Comparison of ENCODE assay signal across 11 cellular contexts in genomic region chr16:49183911-49184310, GRCh38.
DNase-seq lines count a peak whose midpoint lies in the region; ATAC-seq and TF ChIP-seq lines count a peak whose summit lies in the region.
"Had no signal": no experiment of that assay in that cellular context is flagged by ENCODE, and none has a peak within 500 bp of the region (broad histone marks: within the 10 kb centered on the region; RNA-seq: fewer than 3 reads in every experiment).

No MANE protein-coding gene starts in this region.

- no peaks in the 10 kb centered on the region for H3K4me1 ChIP-seq in A673 (ENCODE audit: insufficient read depth, low read length, poor library complexity, severe bottlenecking)

- H3K27me3 ChIP-seq in A673 (replicated peaks; ENCODE audit: insufficient read depth, low read depth, low read length, poor library complexity) = no peaks in the 10 kb centered on the region

- no peaks in the 10 kb centered on the region for H3K36me3 ChIP-seq in A673 (ENCODE audit: insufficient read depth, low read length, poor library complexity, severe bottlenecking)

- H3K9me3 ChIP-seq in A673 (ENCODE audit: low read depth, low read length, poor library complexity, severe bottlenecking) = no peaks in the 10 kb centered on the region

- intact Hi-C loops in A673 (cut with micrococcal nuclease; ENCODE audit: unreplicated experiment) = loop anchor here (10.0 kb wide), 1 partner anchor 499 kb away; no protein-coding TSS in a partner anchor
- intact Hi-C loops in sciatic nerve (cut with DNase I) = no loop called here

- no TSS peak for BruUV-seq in A673 (replicated peaks; lab: Mats Ljungman, UMichigan)

- POLR2A ChIA-PET in A673 (lab: Charles Lee; ENCODE audit: low non-redundant PET) = no interaction called here

- no peak overlapping the region for H3K27ac ChIP-seq in A673 (ENCODE audit: low read depth, low read length, poor library complexity, severe bottlenecking)

- ATAC-seq in HG03378 (IDR thresholded peaks at IDR 0.05; ENCODE audit: unreplicated experiment) = no peak
- no peak for ATAC-seq in sciatic nerve
- ATAC-seq in GM19395 (IDR thresholded peaks at IDR 0.05; ENCODE audit: unreplicated experiment) = no peak
- ATAC-seq: esophagus mucosa had no signal

- TF ChIP-seq CTCF in A673 (conservative IDR thresholded peaks at IDR 0.05; ENCODE audit: low read depth, low read length) (peak; percentile 50), GM10266 (IDR thresholded peaks at IDR 0.05; ENCODE audit: control insufficient read depth, insufficient read depth, low read depth, missing control alignments) (peak; percentile 25)

- DNase-seq in A673 (ENCODE audit: low spot score) (peak; percentile 7), GM10266 (ENCODE audit: extremely low spot score) (no peak), NCI-H1694 treated with DMSO at 0.1 percent for 48 hours (lab: John Stamatoyannopoulos, UW) (peak; percentile 36), ecto neural progenitor cell (ENCODE audit: low spot score) (peak; percentile 61), NOMO-1 treated with dmso at 0.1 percent for 144 hours (lab: John Stamatoyannopoulos, UW; ENCODE audit: unreplicated experiment) (no peak), sciatic nerve (ENCODE audit: low spot score) (no peak)
- DNase-seq: HFFc6, naive B cell had no signal

- CTCF ChIA-PET in A673 (lab: Charles Lee) = no interaction called here

- H3K4me3 ChIP-seq in A673 (ENCODE audit: low read depth, low read length, poor library complexity, severe bottlenecking) = no peak overlapping the region

Comparison
In these comparisons a context has a peak if more than half of its experiments do, and no peak if none do; other contexts are left out.
1. DNase-seq: peak in A673 (single experiment), NCI-H1694 treated with DMSO at 0.1 percent for 48 hours (single experiment) and ecto neural progenitor cell (single experiment); none in GM10266 (single experiment), NOMO-1 treated with dmso at 0.1 percent for 144 hours (single experiment) and sciatic nerve (single experiment).